ENCODE assay signal across 8 cellular contexts in the genomic region with DNA sequence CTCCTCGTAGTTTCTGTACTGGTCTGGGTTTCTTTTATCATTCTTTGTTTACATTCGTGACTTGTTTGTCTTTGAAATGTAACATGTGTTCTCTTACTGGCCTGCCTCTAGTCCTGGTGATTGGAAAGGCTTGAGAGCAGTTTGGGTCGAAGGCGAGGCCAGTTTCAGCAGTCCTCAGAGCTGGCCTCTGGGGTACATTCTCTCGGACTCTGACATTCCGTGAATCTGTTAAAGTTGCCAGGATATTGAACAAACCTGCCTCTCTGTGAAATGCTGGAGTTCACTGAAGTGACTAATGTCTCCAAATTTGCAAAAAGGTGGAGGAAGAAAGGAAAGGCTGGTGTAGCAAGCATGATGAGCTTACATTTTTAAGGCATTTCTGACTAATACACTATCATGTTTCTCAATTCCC. TPM values are rescaled to one million over a fixed set of nuclear protein-coding genes. Genes with fewer than 3 reads are reported as not detected.
DNase-seq lines count a peak whose midpoint lies in the region; ATAC-seq and TF ChIP-seq lines count a peak whose summit lies in the region.

No MANE protein-coding gene starts in this region.

- H3K9ac ChIP-seq in SK-N-MC (ENCODE audit: insufficient read length) = peak overlapping the region; percentile 69
- H3K9ac ChIP-seq in mucosa of rectum (ENCODE audit: low read depth in 1 of 2, low read length in 2 of 2) = peak overlapping the region; percentile 83 to 88

- H3K4me1 ChIP-seq in mucosa of rectum (ENCODE audit: control insufficient read depth in 2 of 2, insufficient read depth in 2 of 2, low read length in 2 of 2) = peaks cover 0 to 13% of the 10 kb centered on the region in 2 donors

- DNase-seq in AG08395 (ENCODE audit: low spot score) (peak; percentile 47), GM20000 (ENCODE audit: low spot score) (peak; percentile 20), SK-N-MC (ENCODE audit: low read depth, low spot score) (no peak), epithelial cell of proximal tubule (ENCODE audit: low read depth) (no peak)

- H3K36me3 ChIP-seq in SK-N-MC (ENCODE audit: insufficient read depth, low read length) (no peaks in the 10 kb centered on the region), mucosa of rectum (ENCODE audit: control insufficient read depth in 2 of 2, insufficient read depth in 2 of 2, low read length in 2 of 2) (no peaks in the 10 kb centered on the region)

- H3K27ac ChIP-seq in SK-N-MC (no peak overlapping the region), mucosa of rectum (ENCODE audit: low read depth in 2 of 2, low read length in 2 of 2) (peak overlapping the region; percentile 82 to 83)

- TF ChIP-seq CTCF in GM20000 (IDR thresholded peaks at IDR 0.05; ENCODE audit: extremely low read depth, missing control alignments) = no peak
- no peak for TF ChIP-seq CTCF in epithelial cell of proximal tubule (conservative IDR thresholded peaks at IDR 0.05; ENCODE audit: low read depth, low read length)

- H3K9me3 ChIP-seq in SK-N-MC (ENCODE audit: low read depth, low read length) = no peaks in the 10 kb centered on the region
- no peaks in the 10 kb centered on the region for H3K9me3 ChIP-seq in mucosa of rectum (ENCODE audit: control insufficient read depth in 2 of 2, low read length in 2 of 2)

- ATAC-seq in HG02571 (IDR thresholded peaks at IDR 0.05; ENCODE audit: unreplicated experiment) = no peak
- ATAC-seq in GM19463 (IDR thresholded peaks at IDR 0.05; ENCODE audit: unreplicated experiment) = no peak
- no peak for ATAC-seq in activated CD4-positive, CD25-positive, alpha-beta regulatory T cell treated with anti-CD3 and anti-CD28 coated beads, Interleukin-2, amount 50 U/mL, for 24 hours

- H3K27me3 ChIP-seq in mucosa of rectum (ENCODE audit: control insufficient read depth in 2 of 2, insufficient read depth in 2 of 2, low read length in 2 of 2) = no peaks in the 10 kb centered on the region

- peak overlapping the region; percentile 94 for H3K4me3 ChIP-seq in SK-N-MC
- H3K4me3 ChIP-seq in epithelial cell of proximal tubule (ENCODE audit: low read depth, low read length) = peak overlapping the region; percentile 87
- peak overlapping the region; percentile 87 to 90 for H3K4me3 ChIP-seq in mucosa of rectum (ENCODE audit: low read length in 2 of 2)

RNA-seq across cellular contexts. Expression of a gene that starts 1.5 kb away (rescaled TPM):
- total RNA-seq in epithelial cell of proximal tubule = 19.9 and 23.4 TPM in 2 replicates

Comparison
In these comparisons a context has a peak if more than half of its experiments do, and no peak if none do; other contexts are left out.
1. DNase-seq: peak in AG08395 (single experiment) and GM20000 (single experiment); none in SK-N-MC (single experiment) and epithelial cell of proximal tubule (single experiment).
2. Peak in every context shown above with its lines, with median percentiles within 50 percentile points of each other: H3K4me3 ChIP-seq.